ENCODE assay signal across 12 cellular contexts in the genomic region with DNA sequence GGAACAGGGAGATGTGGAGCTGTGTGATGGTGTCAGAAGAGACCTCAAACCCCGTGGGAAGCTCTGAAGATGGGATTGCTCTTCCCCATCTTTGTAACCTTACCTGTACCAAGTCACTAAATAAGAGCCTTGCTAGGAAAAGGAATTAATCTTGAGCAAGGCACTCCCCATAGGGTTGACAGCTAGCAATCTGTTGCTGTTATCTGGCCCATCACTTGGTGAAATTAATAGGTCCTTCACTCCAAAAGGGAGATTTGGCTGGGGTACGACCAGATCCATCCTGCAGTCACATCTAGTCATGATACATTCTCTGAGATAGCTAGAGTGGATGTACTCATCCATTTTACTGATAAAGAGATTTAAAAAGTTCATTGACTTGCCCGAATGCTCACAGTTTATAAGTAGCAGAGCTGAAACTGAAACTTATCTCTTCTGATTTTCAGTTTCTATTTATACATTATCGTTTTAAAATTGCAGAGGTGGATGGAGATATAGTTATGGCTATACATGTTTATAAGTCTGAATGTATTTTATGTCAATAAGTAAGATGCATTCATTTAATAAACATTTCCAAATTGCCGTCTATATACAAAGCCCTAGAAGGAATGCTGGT.
DNase-seq lines count a peak whose midpoint lies in the region; ATAC-seq lines count a peak whose summit lies in the region.
"Had no signal": no experiment of that assay in that cellular context is flagged by ENCODE, and none has a peak within 500 bp of the region (broad histone marks: within the 10 kb centered on the region; RNA-seq: fewer than 3 reads in every experiment).

No MANE protein-coding gene starts in this region.

- H3K27ac Mint-ChIP-seq in activated naive CD4-positive, alpha-beta T cell treated with anti-CD3 and anti-CD28 coated beads, Interleukin-2, amount 50 U/mL, for 24 hours: peak overlapping the region; percentile 48
- no peak overlapping the region for H3K27ac Mint-ChIP-seq in activated naive CD4-positive, alpha-beta T cell treated with anti-CD3 and anti-CD28 coated beads, Interleukin-2, amount 50 U/mL, for 72 hours
- peak overlapping the region; percentile 34 to 42 for H3K27ac Mint-ChIP-seq in natural killer cell treated with Interleukin-12 subunit alpha and Interleukin-12 subunit beta and Interleukin-15 and Interleukin-18, amount 100 ng/mL, for 72 hours
- H3K27ac Mint-ChIP-seq: activated B cell treated with CpG ODN at 0.5 μM for 24 hours; activated T-helper 2 cell treated with anti-CD3 and anti-CD28 coated beads, Interferon-gamma antibody, Interleukin-2, Interleukin-4, amounts not matched to agents 10 μg/mL and 5 μg/mL and 100 μg/mL, durations not matched to agents 14 hours and 24 hours and 36 hours had no signal

- H3K36me3 Mint-ChIP-seq in activated naive CD4-positive, alpha-beta T cell treated with anti-CD3 and anti-CD28 coated beads, Interleukin-2, amount 50 U/mL, for 24 hours: no peaks in the 10 kb centered on the region
- no peaks in the 10 kb centered on the region for H3K36me3 Mint-ChIP-seq in activated naive CD4-positive, alpha-beta T cell treated with anti-CD3 and anti-CD28 coated beads, Interleukin-2, amount 50 U/mL, for 72 hours
- H3K36me3 Mint-ChIP-seq in natural killer cell treated with Interleukin-12 subunit alpha and Interleukin-12 subunit beta and Interleukin-15 and Interleukin-18, amount 100 ng/mL, for 72 hours: no peaks in the 10 kb centered on the region

- ATAC-seq in activated naive CD4-positive, alpha-beta T cell treated with anti-CD3 and anti-CD28 coated beads, Interleukin-2, amount 50 U/mL, for 72 hours: no peak
- peak; percentile 80 for ATAC-seq in GM21576 (IDR thresholded peaks at IDR 0.05; ENCODE audit: unreplicated experiment)
- ATAC-seq in HG03139 (IDR thresholded peaks at IDR 0.05; ENCODE audit: unreplicated experiment): peak; percentile 74
- ATAC-seq in natural killer cell treated with Interleukin-12 subunit alpha and Interleukin-12 subunit beta and Interleukin-15 and Interleukin-18, amount 100 ng/mL, for 72 hours: peak; percentile 49 to 53
- ATAC-seq: sciatic nerve had no signal

- no peak overlapping the region for H3K4me3 Mint-ChIP-seq in activated naive CD4-positive, alpha-beta T cell treated with anti-CD3 and anti-CD28 coated beads, Interleukin-2, amount 50 U/mL, for 24 hours
- H3K4me3 Mint-ChIP-seq in natural killer cell treated with Interleukin-12 subunit alpha and Interleukin-12 subunit beta and Interleukin-15 and Interleukin-18, amount 100 ng/mL, for 72 hours: peak overlapping the region; percentile 44
- H3K4me3 Mint-ChIP-seq: activated B cell treated with CpG ODN at 0.5 μM for 24 hours; central memory CD8-positive, alpha-beta T cell had no signal

- peaks cover 17% of the 10 kb centered on the region for H3K27me3 Mint-ChIP-seq in activated naive CD4-positive, alpha-beta T cell treated with anti-CD3 and anti-CD28 coated beads, Interleukin-2, amount 50 U/mL, for 24 hours
- H3K27me3 Mint-ChIP-seq in natural killer cell treated with Interleukin-12 subunit alpha and Interleukin-12 subunit beta and Interleukin-15 and Interleukin-18, amount 100 ng/mL, for 72 hours: peaks cover 10 to 15% of the 10 kb centered on the region in 2 donors
- H3K27me3 Mint-ChIP-seq: activated B cell treated with CpG ODN at 0.5 μM for 24 hours had no signal

- no peaks in the 10 kb centered on the region for H3K9me3 Mint-ChIP-seq in activated naive CD4-positive, alpha-beta T cell treated with anti-CD3 and anti-CD28 coated beads, Interleukin-2, amount 50 U/mL, for 24 hours
- peaks cover 0 to 4% of the 10 kb centered on the region in 2 donors for H3K9me3 Mint-ChIP-seq in activated naive CD4-positive, alpha-beta T cell treated with anti-CD3 and anti-CD28 coated beads, Interleukin-2, amount 50 U/mL, for 72 hours
- peaks cover 4% of the 10 kb centered on the region for H3K9me3 Mint-ChIP-seq in natural killer cell treated with Interleukin-12 subunit alpha and Interleukin-12 subunit beta and Interleukin-15 and Interleukin-18, amount 100 ng/mL, for 72 hours
- H3K9me3 Mint-ChIP-seq: activated B cell treated with CpG ODN at 0.5 μM for 24 hours; activated T-helper 2 cell treated with anti-CD3 and anti-CD28 coated beads, Interferon-gamma antibody, Interleukin-2, Interleukin-4, amounts not matched to agents 10 μg/mL and 5 μg/mL and 100 μg/mL, durations not matched to agents 14 hours and 24 hours and 36 hours; central memory CD8-positive, alpha-beta T cell had no signal

- H3K4me1 Mint-ChIP-seq in activated naive CD4-positive, alpha-beta T cell treated with anti-CD3 and anti-CD28 coated beads, Interleukin-2, amount 50 U/mL, for 24 hours: peaks cover 6% of the 10 kb centered on the region
- peaks cover 10 to 12% of the 10 kb centered on the region in 2 donors for H3K4me1 Mint-ChIP-seq in natural killer cell treated with Interleukin-12 subunit alpha and Interleukin-12 subunit beta and Interleukin-15 and Interleukin-18, amount 100 ng/mL, for 72 hours (ENCODE audit: low read depth in 2 of 2)

- DNase-seq in activated naive CD4-positive, alpha-beta T cell treated with anti-CD3 and anti-CD28 coated beads, Interleukin-2, amount 50 U/mL, for 72 hours (ENCODE audit: low spot score in 2 of 2): no peak
- no peak for DNase-seq in natural killer cell treated with Interleukin-12 subunit alpha and Interleukin-12 subunit beta and Interleukin-15 and Interleukin-18, amount 100 ng/mL, for 72 hours (ENCODE audit: low spot score)
- DNase-seq in NCI-H2227 treated with DMSO at 0.1 percent for 48 hours (lab: John Stamatoyannopoulos, UW) (no peak), amniotic stem cell (lab: John Stamatoyannopoulos, UW) (no peak)
- no peak for DNase-seq in activated effector memory CD4-positive, alpha-beta T cell treated with Interleukin-2 at 50 U/mL for 16 hours
- DNase-seq: activated B cell treated with CpG ODN at 0.5 μM for 24 hours had no signal

Comparison
In these comparisons a context has a peak if more than half of its experiments do, and no peak if none do; other contexts are left out.
1. H3K27ac Mint-ChIP-seq: peak in activated naive CD4-positive, alpha-beta T cell treated with anti-CD3 and anti-CD28 coated beads, Interleukin-2, amount 50 U/mL, for 24 hours (single experiment) and natural killer cell treated with Interleukin-12 subunit alpha and Interleukin-12 subunit beta and Interleukin-15 and Interleukin-18, amount 100 ng/mL, for 72 hours (2 of 2); none in activated naive CD4-positive, alpha-beta T cell treated with anti-CD3 and anti-CD28 coated beads, Interleukin-2, amount 50 U/mL, for 72 hours (0 of 2).
2. ATAC-seq: peak in GM21576 (single experiment), HG03139 (single experiment) and natural killer cell treated with Interleukin-12 subunit alpha and Interleukin-12 subunit beta and Interleukin-15 and Interleukin-18, amount 100 ng/mL, for 72 hours (2 of 2); none in activated naive CD4-positive, alpha-beta T cell treated with anti-CD3 and anti-CD28 coated beads, Interleukin-2, amount 50 U/mL, for 72 hours (0 of 2).